ENCODE assay signal across 18 cellular contexts in genomic region chr10:94104316-94105060, GRCh38.
DNase-seq lines count a peak whose midpoint lies in the region; TF ChIP-seq lines count a peak whose summit lies in the region.
"Had no signal": no experiment of that assay in that cellular context is flagged by ENCODE, and none has a peak within 500 bp of the region (broad histone marks: within the 10 kb centered on the region; RNA-seq: fewer than 3 reads in every experiment).

No MANE protein-coding gene starts in this region.

- peaks cover 77% of the 10 kb centered on the region for H3K4me1 Mint-ChIP-seq in nephron
- no peaks in the 10 kb centered on the region for H3K4me1 Mint-ChIP-seq in activated CD4-positive, alpha-beta memory T cell treated with anti-CD3 and anti-CD28 coated beads for 36 hours (ENCODE audit: low read depth)
- H3K4me1 Mint-ChIP-seq: activated CD4-positive, alpha-beta T cell treated with anti-CD3 and anti-CD28 coated beads for 36 hours had no signal

- peak; percentile 40 for DNase-seq in EL
- peak; percentile 24 for DNase-seq in SK-MEL-5 (ENCODE audit: low read depth, low spot score)
- DNase-seq in epithelial cell of esophagus (ENCODE audit: low read depth) = peak; percentile 17
- DNase-seq in activated CD4-positive, alpha-beta memory T cell treated with anti-CD3 and anti-CD28 coated beads for 36 hours = no peak
- DNase-seq in GM13976 (ENCODE audit: low spot score) = no peak
- DNase-seq in NCI-H446 (lab: John Stamatoyannopoulos, UW) = no peak
- DNase-seq in D341Med (ENCODE audit: low spot score) = no peak
- DNase-seq: activated CD4-positive, alpha-beta T cell treated with anti-CD3 and anti-CD28 coated beads for 36 hours; activated naive CD4-positive, alpha-beta T cell; esophagus squamous epithelium; mucosa of descending colon; NCI-H2081; NCI-H69; nucleus accumbens; stimulated activated CD4-positive, alpha-beta T cell treated with anti-CD3 and anti-CD28 coated beads, Interleukin-1b, Interleukin-23, amount 100 ng/mL, for 48 hours; stomach had no signal

- TF ChIP-seq CTCF in epithelial cell of esophagus (IDR thresholded peaks at IDR 0.05; ENCODE audit: insufficient read depth, low read depth, low read length, missing control alignments) (no peak), nephron (IDR thresholded peaks at IDR 0.05; ENCODE audit: unreplicated experiment in 3 of 3) (no peak), GM13976 (IDR thresholded peaks at IDR 0.05; ENCODE audit: borderline replicate concordance, control extremely low read depth, extremely low read depth, insufficient read depth, missing control alignments) (no peak)

- in situ Hi-C loops in SK-MEL-5 (cut with HindIII; ENCODE audit: low pct_unique_long_range_greater_than_20kb, low sequenced_read_pairs) = no loop called here
- in situ Hi-C loops in GM13976 (cut with MboI; ENCODE audit: low sequenced_read_pairs, unreplicated experiment) = no loop called here

- H3K36me3 Mint-ChIP-seq in nephron (ENCODE audit: low read depth) = no peaks in the 10 kb centered on the region
- H3K36me3 Mint-ChIP-seq in activated CD4-positive, alpha-beta memory T cell treated with anti-CD3 and anti-CD28 coated beads for 36 hours = no peaks in the 10 kb centered on the region
- H3K36me3 Mint-ChIP-seq: IgD-negative memory B cell had no signal

- no peaks in the 10 kb centered on the region for H3K9me3 Mint-ChIP-seq in nephron
- no peaks in the 10 kb centered on the region for H3K9me3 Mint-ChIP-seq in activated CD4-positive, alpha-beta memory T cell treated with anti-CD3 and anti-CD28 coated beads for 36 hours

- peaks cover 8% of the 10 kb centered on the region for H3K27me3 Mint-ChIP-seq in nephron (ENCODE audit: low read depth)
- H3K27me3 Mint-ChIP-seq in activated CD4-positive, alpha-beta memory T cell treated with anti-CD3 and anti-CD28 coated beads for 36 hours = peaks cover 1% of the 10 kb centered on the region

- H3K27ac Mint-ChIP-seq in nephron = peak overlapping the region; percentile 73 to 87 (median 86)
- H3K27ac Mint-ChIP-seq in activated CD4-positive, alpha-beta memory T cell treated with anti-CD3 and anti-CD28 coated beads for 36 hours = no peak overlapping the region
- H3K27ac Mint-ChIP-seq: activated CD4-positive, alpha-beta T cell treated with anti-CD3 and anti-CD28 coated beads for 36 hours had no signal

- peak overlapping the region in 1 of 3 experiments; percentile 26 for H3K4me3 Mint-ChIP-seq in nephron
- H3K4me3 Mint-ChIP-seq in activated CD4-positive, alpha-beta memory T cell treated with anti-CD3 and anti-CD28 coated beads for 36 hours = no peak overlapping the region
- H3K4me3 Mint-ChIP-seq: activated CD4-positive, alpha-beta T cell treated with anti-CD3 and anti-CD28 coated beads for 36 hours; IgD-negative memory B cell had no signal

- POLR2A ChIA-PET in activated CD4-positive, alpha-beta memory T cell treated with anti-CD3 and anti-CD28 coated beads for 36 hours (lab: Charles Lee) = no interaction called here

- CTCF ChIA-PET in activated CD4-positive, alpha-beta memory T cell treated with anti-CD3 and anti-CD28 coated beads for 36 hours (lab: Charles Lee) = no interaction called here

- intact Hi-C loops in activated CD4-positive, alpha-beta memory T cell treated with anti-CD3 and anti-CD28 coated beads for 36 hours (cut with micrococcal nuclease) = no loop called here

- H3K4me3 ChIP-seq in epithelial cell of esophagus (ENCODE audit: low read length) = no peak overlapping the region
- H3K4me3 ChIP-seq: esophagus squamous epithelium, mucosa of descending colon, stomach had no signal

Comparison
In these comparisons a context has a peak if more than half of its experiments do, and no peak if none do; other contexts are left out.
1. DNase-seq: peak in EL (single experiment), SK-MEL-5 (single experiment) and epithelial cell of esophagus (single experiment); none in activated CD4-positive, alpha-beta memory T cell treated with anti-CD3 and anti-CD28 coated beads for 36 hours (single experiment), GM13976 (single experiment), NCI-H446 (0 of 2) and D341Med (single experiment).